ENCODE assay signal across 8 cellular contexts in the genomic region with DNA sequence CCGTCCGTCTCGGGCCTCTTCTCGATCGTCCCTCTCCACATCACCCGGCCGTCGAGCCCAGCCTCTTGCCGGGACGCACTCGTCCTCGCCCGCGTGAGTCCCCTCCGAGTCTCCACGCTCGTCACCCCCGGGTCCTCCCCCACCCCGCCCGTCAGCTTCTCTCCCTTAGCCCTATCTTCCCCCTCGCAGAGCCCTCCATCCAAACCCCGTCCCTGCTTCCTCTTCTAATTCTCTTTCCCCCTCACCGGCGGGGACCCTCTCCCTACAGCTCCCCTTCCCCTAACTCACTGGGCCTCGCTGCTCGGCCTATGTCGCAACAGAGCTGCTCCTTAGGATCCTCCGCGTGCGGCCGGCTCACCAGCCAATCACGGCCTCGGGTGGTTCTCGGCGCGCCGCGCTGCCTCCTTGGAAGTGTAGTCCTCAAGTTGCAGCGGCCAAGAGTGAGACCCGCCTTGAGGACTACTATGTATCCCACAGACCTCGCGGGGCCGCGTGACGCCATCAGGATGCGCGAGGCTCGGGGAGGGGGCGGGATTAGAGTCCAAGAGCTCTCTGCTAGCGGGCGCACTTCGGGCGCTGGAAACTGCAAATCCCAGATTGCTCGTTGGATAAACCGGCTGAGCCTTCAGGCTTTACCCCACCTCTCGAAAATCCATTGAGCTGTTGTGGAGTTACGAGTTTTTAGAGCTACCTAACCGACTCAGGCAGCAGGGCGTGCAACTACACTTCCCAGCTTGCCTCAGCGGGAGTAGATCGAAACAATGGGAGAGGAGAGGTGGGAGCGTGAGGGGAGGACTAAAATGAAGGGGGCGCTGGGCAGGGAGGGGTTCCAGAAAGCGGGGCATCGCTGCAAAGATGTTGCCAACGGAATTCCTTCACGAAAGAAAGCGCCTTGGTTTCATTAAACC. TPM values are rescaled to one million over a fixed set of nuclear protein-coding genes. Genes with fewer than 3 reads are reported as not detected.
A peak's percentile ranks its signal among the peaks of the same experiment; 100 is the strongest.
DNase-seq lines count a peak whose midpoint lies in the region; ATAC-seq, FAIRE-seq and TF ChIP-seq lines count a peak whose summit lies in the region.

ABCF2 (minus strand) TSS at position 331 of the 908 bp plus-strand sequence. CDS start 747 bp downstream, outside the sequence.

- H3K36me3 ChIP-seq in bronchial epithelial cell (ENCODE audit: control insufficient read depth, insufficient read depth, low read length) (peaks cover 21% of the 10 kb centered on the region), smooth muscle cell (ENCODE audit: low read depth) (peaks cover 6% of the 10 kb centered on the region)

- peak within 1 kb of the TSS; percentile 81 for H3K27ac ChIP-seq in smooth muscle cell (ENCODE audit: low read depth)

- H3K79me2 ChIP-seq in smooth muscle cell (ENCODE audit: low read depth), result peaks cover 20% of the 10 kb centered on the region

- H3K9ac ChIP-seq in smooth muscle cell (ENCODE audit: low read depth), result peak within 1 kb of the TSS; percentile 86

- H3K27me3 ChIP-seq in bronchial epithelial cell (ENCODE audit: control insufficient read depth, insufficient read depth, low read length), result no peaks in the 10 kb centered on the region
- H3K27me3 ChIP-seq in smooth muscle cell (ENCODE audit: low read depth), result no peaks in the 10 kb centered on the region

- H3K9me3 ChIP-seq in smooth muscle cell (replicated peaks; ENCODE audit: low read depth), result no peaks in the 10 kb centered on the region

- POLR2A ChIA-PET in AG04449 (lab: Yijun Ruan, JAX), result interaction anchor here (0.7 to 1.7 kb wide), 11 partner anchors 9 to 541 kb away, joined by 3 to 16 read pairs (median 4); no protein-coding TSS in a partner anchor

- DNase-seq in AG04449 (ENCODE audit: low read depth, low spot score), result peak; percentile 97
- peak; percentile 97 for DNase-seq in NCI-H2227 treated with DMSO at 0.1 percent for 48 hours (lab: John Stamatoyannopoulos, UW)
- DNase-seq in bronchial epithelial cell (ENCODE audit: low read depth), result peak; percentile 95
- DNase-seq in iPS-NIHi11 (ENCODE audit: low spot score), result peak; percentile 100
- DNase-seq in smooth muscle cell (lab: John Stamatoyannopoulos, UW; ENCODE audit: unreplicated experiment), result peak; percentile 96

- no peaks in the 10 kb centered on the region for H4K20me1 ChIP-seq in smooth muscle cell (ENCODE audit: low read depth)

- no peak for FAIRE-seq in bronchial epithelial cell (lab: Jason Lieb, UNC)

- peak within 1 kb of the TSS; percentile 94 for H3K4me2 ChIP-seq in smooth muscle cell

- H2AFZ ChIP-seq in smooth muscle cell (ENCODE audit: low read depth), result peak within 1 kb of the TSS; percentile 93

- under 1% methylated on average over 64 of the region's 68 CpGs for WGBS in smooth muscle cell (ENCODE audit: low lambda C conversion rate)

- H3K4me1 ChIP-seq in smooth muscle cell (ENCODE audit: low read depth), result peaks cover 21% of the 10 kb centered on the region

- CTCF ChIA-PET in AG04449 (lab: Yijun Ruan, JAX), result interaction anchor here (0.6 to 8.5 kb wide), 7 partner anchors 8 to 208 kb away, joined by 3 to 109 read pairs (median 3); no protein-coding TSS in a partner anchor

- H3K4me3 ChIP-seq in AG04449 (ENCODE audit: low read depth, low read length) (peak within 1 kb of the TSS; percentile 89), WI38 (ENCODE audit: low read depth, low read length) (peak within 1 kb of the TSS; percentile 85), bronchial epithelial cell (ENCODE audit: low read depth, low read length) (peak within 1 kb of the TSS; percentile 64), smooth muscle cell (peak within 1 kb of the TSS; percentile 72)

- ATAC-seq in GM18907 (IDR thresholded peaks at IDR 0.05; ENCODE audit: unreplicated experiment) (peak; percentile 99), HG03159 (IDR thresholded peaks at IDR 0.05; ENCODE audit: unreplicated experiment) (peak; percentile 99)

- TF ChIP-seq CTCF in AG04449 (IDR thresholded peaks at IDR 0.05; ENCODE audit: insufficient read depth, low read length, missing control alignments) (no peak), WI38 (IDR thresholded peaks at IDR 0.05; ENCODE audit: low read depth, low read length) (no peak), bronchial epithelial cell (IDR thresholded peaks at IDR 0.05; ENCODE audit: insufficient read depth, low read length, severe bottlenecking) (no peak), smooth muscle cell (IDR thresholded peaks at IDR 0.05; ENCODE audit: borderline replicate concordance, insufficient read depth, poor library complexity, severe bottlenecking) (no peak)

- no peaks in the 10 kb centered on the region for H3F3A ChIP-seq in smooth muscle cell (ENCODE audit: low read depth)

RNA-seq across cellular contexts. Expression of gene ABCF2, which starts in this region (rescaled TPM):
- total RNA-seq in bronchial epithelial cell (60.9 and 85.8 TPM in 2 replicates), smooth muscle cell (30.5 and 35.1 TPM in 2 replicates)
- polyA plus RNA-seq in smooth muscle cell, result 24.2 and 26.5 TPM in 2 replicates

Comparison
In these comparisons a context has a peak if more than half of its experiments do, and no peak if none do; other contexts are left out.
1. Peak in every context shown above with its lines: DNase-seq, ATAC-seq, H3K4me3 ChIP-seq and H3K27ac ChIP-seq.